Comparison of ENCODE assay signal across 9 cellular contexts in genomic region chr9:102631559-102631958, GRCh38.
A peak's percentile ranks its signal among the peaks of the same experiment; 100 is the strongest.
DNase-seq lines count a peak whose midpoint lies in the region; ATAC-seq, FAIRE-seq and TF ChIP-seq lines count a peak whose summit lies in the region.
"Had no signal": no experiment of that assay in that cellular context is flagged by ENCODE, and none has a peak within 500 bp of the region (broad histone marks: within the 10 kb centered on the region; RNA-seq: fewer than 3 reads in every experiment).

No MANE protein-coding gene starts in this region.

- peak; percentile 63 for TF ChIP-seq CTCF in GM12872 (IDR thresholded peaks at IDR 0.05; ENCODE audit: insufficient read depth, low read depth, low read length)

- peak; percentile 66 for ATAC-seq in HG03442 (IDR thresholded peaks at IDR 0.05; ENCODE audit: unreplicated experiment)

- no peak for FAIRE-seq in RCC 7860 (lab: Jason Lieb, UNC)

- DNase-seq in RCC 7860 (ENCODE audit: low spot score) = peak; percentile 46
- DNase-seq in kidney glomerular epithelial cell (lab: John Stamatoyannopoulos, UW) = peak; percentile 20
- no peak for DNase-seq in activated gamma-delta T cell treated with Interleukin-2 at 50 U/mL for 16 hours
- DNase-seq in NCI-H1417 (lab: John Stamatoyannopoulos, UW) = no peak
- DNase-seq in COLO668 (lab: John Stamatoyannopoulos, UW; ENCODE audit: unreplicated experiment) = no peak
- DNase-seq in pons (ENCODE audit: low spot score) = no peak
- DNase-seq: Right ventricle myocardium superior had no signal

Comparison
In these comparisons a context has a peak if more than half of its experiments do, and no peak if none do; other contexts are left out.
1. DNase-seq: peak in RCC 7860 (single experiment) and kidney glomerular epithelial cell (single experiment); none in activated gamma-delta T cell treated with Interleukin-2 at 50 U/mL for 16 hours (single experiment), NCI-H1417 (0 of 3), COLO668 (single experiment) and pons (single experiment).